ENCODE assay signal across 11 cellular contexts in genomic region chr1:61055110-61055614, GRCh38. TPM values are rescaled to one million over a fixed set of nuclear protein-coding genes. Genes with fewer than 3 reads are reported as not detected.
DNase-seq lines count a peak whose midpoint lies in the region; ATAC-seq and TF ChIP-seq lines count a peak whose summit lies in the region.
"Had no signal": no experiment of that assay in that cellular context is flagged by ENCODE, and none has a peak within 500 bp of the region (broad histone marks: within the 10 kb centered on the region; RNA-seq: fewer than 3 reads in every experiment).

No MANE protein-coding gene starts in this region.

- intact Hi-C loops in left ventricle myocardium inferior (cut with micrococcal nuclease) (loop anchor here (5.0 to 10.0 kb wide), 2 partner anchors 130 to 282 kb away; no protein-coding TSS in a partner anchor), cardiac septum (cut with DNase I) (loop anchor here (10.0 kb wide), 2 partner anchors 220 to 670 kb away; partner anchors contain the start of gene TM2D1)

- ATAC-seq in upper lobe of left lung (ENCODE audit: low FRiP score in 2 of 2) = no peak
- ATAC-seq: stimulated activated naive CD8-positive, alpha-beta T cell treated with anti-CD3 and anti-CD28 coated beads, Interleukin-15, amount 100 ng/mL, for 72 hours had no signal

- H3K36me3 ChIP-seq in left ventricle myocardium inferior (no peaks in the 10 kb centered on the region), muscle layer of colon (ENCODE audit: insufficient read depth, low read length) (no peaks in the 10 kb centered on the region), upper lobe of left lung (no peaks in the 10 kb centered on the region)
- H3K36me3 ChIP-seq: neutrophil had no signal

- DNase-seq in left ventricle myocardium inferior = no peak
- no peak for DNase-seq in cardiac septum (ENCODE audit: low spot score)
- DNase-seq in dermis blood vessel endothelial cell = peak; percentile 47
- DNase-seq in upper lobe of left lung = no peak
- DNase-seq in T-helper 2 cell = no peak
- no peak for DNase-seq in MV-4-11 (lab: John Stamatoyannopoulos, UW)
- no peak for DNase-seq in AG20443 (ENCODE audit: low spot score)
- DNase-seq: NCI-H1694 treated with DMSO at 0.1 percent for 48 hours; stimulated activated naive CD8-positive, alpha-beta T cell treated with anti-CD3 and anti-CD28 coated beads, Interleukin-15, amount 100 ng/mL, for 72 hours had no signal

- H3K27ac ChIP-seq in left ventricle myocardium inferior (replicated peaks) (peak overlapping the region; percentile 100), muscle layer of colon (ENCODE audit: low read depth, low read length) (peak overlapping the region; percentile 89), upper lobe of left lung (peak overlapping the region in 3 of 4 donors; percentile 10 to 51 (median 33))
- H3K27ac ChIP-seq: neutrophil had no signal

- H3K4me1 ChIP-seq in left ventricle myocardium inferior (peaks cover 74% of the 10 kb centered on the region), muscle layer of colon (ENCODE audit: insufficient read depth, low read length) (peaks cover 27% of the 10 kb centered on the region), upper lobe of left lung (peaks cover 35 to 66% (median 49%) of the 10 kb centered on the region in 4 donors)

- H3K9me3 ChIP-seq in left ventricle myocardium inferior (replicated peaks) = no peaks in the 10 kb centered on the region
- no peaks in the 10 kb centered on the region for H3K9me3 ChIP-seq in muscle layer of colon (ENCODE audit: low read length)
- no peaks in the 10 kb centered on the region for H3K9me3 ChIP-seq in upper lobe of left lung
- H3K9me3 ChIP-seq: neutrophil had no signal

- no peak for TF ChIP-seq POLR2A in upper lobe of left lung (IDR thresholded peaks at IDR 0.05)

- TF ChIP-seq CTCF in left ventricle myocardium inferior (IDR thresholded peaks at IDR 0.05; ENCODE audit: borderline replicate concordance) = no peak
- TF ChIP-seq CTCF in upper lobe of left lung (IDR thresholded peaks at IDR 0.05) = no peak

- H3K4me3 ChIP-seq in left ventricle myocardium inferior = no peak overlapping the region
- peak overlapping the region in 1 of 2 donors; percentile 2 for H3K4me3 ChIP-seq in muscle layer of colon (ENCODE audit: low read depth in 1 of 2, low read length in 2 of 2)
- no peak overlapping the region for H3K4me3 ChIP-seq in upper lobe of left lung

- H3K9ac ChIP-seq in muscle layer of colon (ENCODE audit: low read length) = no peak overlapping the region

- no peak for TF ChIP-seq EP300 in upper lobe of left lung (IDR thresholded peaks at IDR 0.05)

- H3K27me3 ChIP-seq in left ventricle myocardium inferior (ENCODE audit: low read depth) (no peaks in the 10 kb centered on the region), muscle layer of colon (ENCODE audit: control insufficient read depth in 1 of 2, insufficient read depth in 2 of 2, low read length in 2 of 2) (no peaks in the 10 kb centered on the region), upper lobe of left lung (no peaks in the 10 kb centered on the region)

RNA-seq across cellular contexts. Expression of gene NFIA, which starts 27.2 kb away (rescaled TPM):
- total RNA-seq in left ventricle myocardium inferior (90.2 TPM), cardiac septum (78.6 TPM), dermis blood vessel endothelial cell (12.4 and 23.2 TPM in 2 replicates), upper lobe of left lung (10 to 100 TPM; 33.5 to 94.3 (median 44.9) TPM)

Comparison
In these comparisons a context has a peak if more than half of its experiments do, and no peak if none do; other contexts are left out.
1. H3K27ac ChIP-seq: peak in every context shown above with its lines; median percentile 100 in left ventricle myocardium inferior; 89 in muscle layer of colon; 33 in upper lobe of left lung.